Comparison of ENCODE assay signal across 9 cellular contexts in the genomic region with DNA sequence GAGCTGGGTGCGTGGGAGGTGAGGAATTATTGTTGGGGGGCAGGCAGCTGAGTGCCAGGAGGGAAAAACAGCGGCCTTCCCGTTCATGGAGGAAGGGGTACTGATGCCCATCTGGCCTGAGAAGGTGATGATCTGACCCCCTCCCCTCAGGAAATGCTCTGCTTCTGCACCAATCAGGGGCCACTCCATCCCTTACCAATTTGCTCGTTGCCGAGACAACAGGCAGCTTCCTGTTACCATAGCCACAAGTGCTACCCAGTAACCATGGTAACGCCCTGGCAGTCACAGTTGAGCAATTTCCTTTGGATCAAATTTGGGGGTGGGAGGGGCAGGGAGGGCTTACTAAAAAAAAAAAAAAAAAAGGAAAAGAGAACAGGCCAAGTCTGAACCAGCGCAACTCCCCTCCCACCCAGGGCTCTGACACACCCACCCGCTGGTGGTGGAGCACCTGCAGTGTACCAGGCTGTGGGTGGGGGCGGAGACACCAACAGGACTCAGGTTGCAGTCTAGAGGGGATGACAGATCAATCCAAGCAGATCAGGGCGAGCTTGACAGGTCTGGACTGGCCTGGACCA. TPM values are rescaled to one million over a fixed set of nuclear protein-coding genes. Genes with fewer than 3 reads are reported as not detected.
DNase-seq lines count a peak whose midpoint lies in the region; ATAC-seq lines count a peak whose summit lies in the region.
"Had no signal": no experiment of that assay in that cellular context is flagged by ENCODE, and none has a peak within 500 bp of the region (broad histone marks: within the 10 kb centered on the region; RNA-seq: fewer than 3 reads in every experiment).

No MANE protein-coding gene starts in this region.

- H3K27ac ChIP-seq in mesenchymal stem cell (ENCODE audit: low read length, poor library complexity, severe bottlenecking), result no peak overlapping the region

- H3K9me3 ChIP-seq in mesenchymal stem cell (ENCODE audit: control insufficient read depth, low read length), result no peaks in the 10 kb centered on the region

- no peaks in the 10 kb centered on the region for H3K79me1 ChIP-seq in mesenchymal stem cell (replicated peaks; ENCODE audit: low read length, poor library complexity, severe bottlenecking)

- peaks cover 0 to 3% of the 10 kb centered on the region in 2 experiments for H3K36me3 ChIP-seq in mesenchymal stem cell (ENCODE audit: control insufficient read depth in 1 of 2, insufficient read depth in 2 of 2, low read depth in 1 of 2, low read length in 2 of 2)

- no peak overlapping the region for H3K14ac ChIP-seq in mesenchymal stem cell (ENCODE audit: low read length in 2 of 2)

- no peak overlapping the region for H3K9ac ChIP-seq in mesenchymal stem cell (ENCODE audit: low read length)

- WGBS in mesenchymal stem cell, result 58% methylated on average over 5 of the region's 10 CpGs

- no peak overlapping the region for H2BK15ac ChIP-seq in mesenchymal stem cell (ENCODE audit: low read depth, poor library complexity, severe bottlenecking)

- no peak overlapping the region for H2BK12ac ChIP-seq in mesenchymal stem cell (ENCODE audit: low read length in 2 of 2)

- no peak for ATAC-seq in sciatic nerve
- ATAC-seq in HG03469 (IDR thresholded peaks at IDR 0.05; ENCODE audit: unreplicated experiment), result no peak
- ATAC-seq in GM18511 (IDR thresholded peaks at IDR 0.05; ENCODE audit: unreplicated experiment), result no peak
- ATAC-seq: Panc1 had no signal

- H3K4me3 ChIP-seq in mesenchymal stem cell (ENCODE audit: insufficient read depth in 1 of 2, low read depth in 1 of 2, low read length in 2 of 2), result no peak overlapping the region

- no peak overlapping the region for H2AK5ac ChIP-seq in mesenchymal stem cell (ENCODE audit: low read length, severe bottlenecking)

- no peak overlapping the region for H3K23ac ChIP-seq in mesenchymal stem cell (ENCODE audit: low read length in 2 of 2)

- intact Hi-C loops in sciatic nerve (cut with DNase I), result no loop called here

- no peak overlapping the region for H3K18ac ChIP-seq in mesenchymal stem cell (ENCODE audit: low read depth in 1 of 2, low read length in 2 of 2)

- no peak overlapping the region for H4K8ac ChIP-seq in mesenchymal stem cell (ENCODE audit: low read length)

- H3K4ac ChIP-seq in mesenchymal stem cell (ENCODE audit: low read depth in 1 of 2, low read length in 2 of 2), result no peak overlapping the region

- H2AFZ ChIP-seq in mesenchymal stem cell (ENCODE audit: low read depth, low read length), result no peak overlapping the region

- peaks cover 3% of the 10 kb centered on the region for H3K4me1 ChIP-seq in mesenchymal stem cell (ENCODE audit: control insufficient read depth, insufficient read depth, low read depth, low read length)

- no peak overlapping the region for H4K91ac ChIP-seq in mesenchymal stem cell (ENCODE audit: low read length)

- H3K4me2 ChIP-seq in mesenchymal stem cell (ENCODE audit: low read length, poor library complexity, severe bottlenecking), result no peak overlapping the region

- peaks cover 0 to 28% of the 10 kb centered on the region in 2 experiments for H3K27me3 ChIP-seq in mesenchymal stem cell (ENCODE audit: control insufficient read depth in 1 of 2, insufficient read depth in 1 of 2, low read length in 2 of 2)

- H2BK120ac ChIP-seq in mesenchymal stem cell (ENCODE audit: low read depth, low read length), result no peak overlapping the region

- no peak overlapping the region for H2BK5ac ChIP-seq in mesenchymal stem cell (ENCODE audit: low read depth, low read length, poor library complexity, severe bottlenecking)

- peak; percentile 17 for DNase-seq in activated CD8-positive, alpha-beta memory T cell treated with anti-CD3 and anti-CD28 coated beads for 1 hour (ENCODE audit: extremely low read depth in 1 of 2, low read depth in 1 of 2)
- DNase-seq in activated CD8-positive, alpha-beta memory T cell treated with anti-CD3 and anti-CD28 coated beads for 24 hours, result no peak
- DNase-seq in T-helper 22 cell (ENCODE audit: low read depth) (peak; percentile 22), cerebellar cortex (ENCODE audit: low spot score) (peak; percentile 75), sciatic nerve (ENCODE audit: low spot score) (peak; percentile 42), mesenchymal stem cell (no peak)

RNA-seq across cellular contexts. Expression of gene CELF6, which starts 13.7 kb away (rescaled TPM):
- total RNA-seq in sciatic nerve, result 3.3 TPM
- polyA plus RNA-seq in mesenchymal stem cell (2013, experiment 1 of 2), result 0.25 TPM
- polyA plus RNA-seq in mesenchymal stem cell (2013, experiment 2 of 2), result 0.41 TPM

RNA-seq across cellular contexts. Expression of gene PARP6, which starts 33.9 kb away (rescaled TPM):
- 113 TPM for total RNA-seq in sciatic nerve
- polyA plus RNA-seq in mesenchymal stem cell (2013, experiment 1 of 2), result 35.6 TPM
- 36.7 TPM for polyA plus RNA-seq in mesenchymal stem cell (2013, experiment 2 of 2)

Comparison
In these comparisons a context has a peak if more than half of its experiments do, and no peak if none do; other contexts are left out.
1. DNase-seq: peak in activated CD8-positive, alpha-beta memory T cell treated with anti-CD3 and anti-CD28 coated beads for 1 hour (2 of 2), T-helper 22 cell (single experiment), cerebellar cortex (single experiment) and sciatic nerve (single experiment); none in activated CD8-positive, alpha-beta memory T cell treated with anti-CD3 and anti-CD28 coated beads for 24 hours (single experiment) and mesenchymal stem cell (single experiment).